In genomic region chr14:20413785-20414117, GRCh38 we compare ENCODE assay signal across 8 cellular contexts.
DNase-seq lines count a peak whose midpoint lies in the region; ATAC-seq lines count a peak whose summit lies in the region.

No MANE protein-coding gene starts in this region.

- peak overlapping the region; percentile 61 for H3K9ac ChIP-seq in iPS-15b (ENCODE audit: low read depth, low read length)

- peak overlapping the region in 20 of 21 experiments; percentile 85 to 99 (median 94) for H3K27ac ChIP-seq in skin epidermis

- H3K9me3 ChIP-seq in iPS-15b (ENCODE audit: control insufficient read depth, insufficient read depth, low read length), result no peaks in the 10 kb centered on the region

- DNase-seq in CD1c-positive myeloid dendritic cell (ENCODE audit: extremely low spot score) (peak; percentile 47), MV-4-11 (lab: John Stamatoyannopoulos, UW) (peak; percentile 49), amniotic epithelial cell (ENCODE audit: low read depth) (peak; percentile 20), NCI-H1930 (lab: John Stamatoyannopoulos, UW) (no peak), NCI-H187 treated with DMSO at 0.1 percent for 48 hours (lab: John Stamatoyannopoulos, UW) (no peak)

- no peaks in the 10 kb centered on the region for H3K27me3 ChIP-seq in iPS-15b (ENCODE audit: control insufficient read depth, insufficient read depth, low read length)

- peak; percentile 35 for ATAC-seq in GM21381 (IDR thresholded peaks at IDR 0.05; ENCODE audit: unreplicated experiment)

- H3K4me1 ChIP-seq in iPS-15b (ENCODE audit: control insufficient read depth, insufficient read depth, low read length), result peaks cover 10% of the 10 kb centered on the region

- H3K36me3 ChIP-seq in iPS-15b (ENCODE audit: control insufficient read depth, insufficient read depth, low read length), result no peaks in the 10 kb centered on the region

- H3K4me3 ChIP-seq in iPS-15b (ENCODE audit: low read depth, low read length) (peak overlapping the region; percentile 91), skin epidermis (peak overlapping the region; percentile 59 to 95 (median 79))

Comparison
In these comparisons a context has a peak if more than half of its experiments do, and no peak if none do; other contexts are left out.
1. DNase-seq: peak in CD1c-positive myeloid dendritic cell (single experiment), MV-4-11 (single experiment) and amniotic epithelial cell (single experiment); none in NCI-H1930 (0 of 2) and NCI-H187 treated with DMSO at 0.1 percent for 48 hours (single experiment).